Comparison of ENCODE assay signal across 8 cellular contexts in the genomic region with DNA sequence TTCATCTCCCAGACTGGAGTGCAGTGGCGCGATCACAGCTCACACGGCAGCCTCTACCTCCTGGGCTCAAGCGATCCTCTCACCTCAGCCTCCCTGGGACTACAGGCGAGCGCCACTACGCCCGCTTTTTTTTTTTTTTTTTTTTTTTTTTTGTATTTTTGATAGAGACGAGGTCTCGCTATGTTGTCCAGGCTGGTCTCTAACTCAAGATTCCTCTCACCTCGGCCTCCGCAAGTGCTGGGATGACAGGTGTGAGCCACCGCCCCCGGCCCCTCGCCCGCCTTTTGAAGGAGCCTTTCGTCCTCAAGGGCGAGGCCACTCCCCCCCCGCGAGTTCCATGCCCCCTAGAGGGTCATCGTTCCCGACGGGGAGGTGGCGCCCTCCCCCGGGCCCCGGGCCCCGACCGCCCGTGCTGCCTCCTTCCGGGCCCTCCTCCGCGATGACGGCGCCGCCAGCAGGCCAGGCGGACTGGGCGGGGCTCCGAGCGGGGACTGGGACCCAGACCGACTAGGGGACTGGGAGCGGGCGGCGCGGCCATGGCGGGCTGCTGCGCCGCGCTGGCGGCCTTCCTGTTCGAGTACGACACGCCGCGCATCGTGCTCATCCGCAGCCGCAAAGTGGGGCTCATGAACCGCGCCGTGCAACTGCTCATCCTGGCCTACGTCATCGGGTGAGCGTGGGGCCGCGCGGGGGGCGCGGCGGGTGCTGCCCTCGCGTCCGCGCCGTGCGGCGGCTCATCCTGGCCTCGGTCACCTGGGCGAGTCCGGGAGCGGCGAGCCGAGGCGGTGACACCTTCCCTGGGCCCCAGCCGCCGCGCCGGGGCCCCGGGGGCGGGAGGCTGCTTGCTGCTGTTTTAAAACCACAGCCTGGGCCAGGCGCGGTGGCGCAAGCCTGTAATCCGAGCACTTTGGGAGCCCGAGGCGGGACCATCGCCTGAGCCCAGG. TPM values are rescaled to one million over a fixed set of nuclear protein-coding genes. Genes with fewer than 3 reads are reported as not detected.
A peak's percentile ranks its signal among the peaks of the same experiment; 100 is the strongest.
DNase-seq lines count a peak whose midpoint lies in the region; ATAC-seq, FAIRE-seq and TF ChIP-seq lines count a peak whose summit lies in the region.

A gene with protein sequence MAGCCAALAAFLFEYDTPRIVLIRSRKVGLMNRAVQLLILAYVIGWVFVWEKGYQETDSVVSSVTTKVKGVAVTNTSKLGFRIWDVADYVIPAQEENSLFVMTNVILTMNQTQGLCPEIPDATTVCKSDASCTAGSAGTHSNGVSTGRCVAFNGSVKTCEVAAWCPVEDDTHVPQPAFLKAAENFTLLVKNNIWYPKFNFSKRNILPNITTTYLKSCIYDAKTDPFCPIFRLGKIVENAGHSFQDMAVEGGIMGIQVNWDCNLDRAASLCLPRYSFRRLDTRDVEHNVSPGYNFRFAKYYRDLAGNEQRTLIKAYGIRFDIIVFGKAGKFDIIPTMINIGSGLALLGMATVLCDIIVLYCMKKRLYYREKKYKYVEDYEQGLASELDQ (plus strand): TSS at position 501 of the 944 bp plus-strand sequence. CDS start 36 bp downstream, at position 537.

- no peak within 1 kb of the TSS for H3K14ac ChIP-seq in H1 (ENCODE audit: insufficient read length)

- H2BK20ac ChIP-seq in H1 (ENCODE audit: low read length), result 0 out of 2 replicates have a peak within 1 kb of the TSS, but pooled peaks have one; percentile 18

- peak within 1 kb of the TSS; percentile 95 for H4K91ac ChIP-seq in H1 (replicated peaks; ENCODE audit: insufficient read length, low read length)

- H3K4me3 Mint-ChIP-seq in CD4-positive, alpha-beta T cell, result peak within 1 kb of the TSS; percentile 84

- H3K79me1 ChIP-seq in H1 (ENCODE audit: low read depth, low read length), result no peaks in the 10 kb centered on the region

- H2BK5ac ChIP-seq in H1 (ENCODE audit: low read depth, low read length), result peak within 1 kb of the TSS; percentile 84; the same call in 1 of the 2 replicates

- no peak for FAIRE-seq in H1 (lab: Jason Lieb, UNC)

- H3K4ac ChIP-seq in H1 (replicated peaks; ENCODE audit: insufficient read length, low read depth, low read length), result no peak within 1 kb of the TSS

- TF ChIP-seq EP300 in H1 (IDR thresholded peaks at IDR 0.05; ENCODE audit: borderline replicate concordance in 1 of 2, low read depth in 2 of 2, low read length in 2 of 2), result no peak

- peak within 1 kb of the TSS; percentile 100 for H3K18ac ChIP-seq in H1 (ENCODE audit: extremely low read depth, low read length)

- H4K20me1 ChIP-seq in H1 (replicated peaks in 1 of 2; ENCODE audit: control insufficient read depth in 1 of 2, insufficient read depth in 2 of 2, low read length in 2 of 2), result no peaks in the 10 kb centered on the region

- H3K27me3 Mint-ChIP-seq in CD4-positive, alpha-beta T cell, result no peaks in the 10 kb centered on the region

- peak within 1 kb of the TSS; percentile 73 to 82 (median 80) for H3K4me3 ChIP-seq in H1 (ENCODE audit: extremely low read depth in 1 of 4, insufficient read depth in 2 of 4, low read depth in 3 of 4, low read length in 4 of 4)

- TF ChIP-seq POLR2A in H1 (IDR thresholded peaks at IDR 0.05; ENCODE audit: control extremely low read depth in 1 of 2, low read depth in 2 of 2, low read length in 2 of 2), result peak; percentile 87 to 96

- TF ChIP-seq RAD21 in H1 (IDR thresholded peaks at IDR 0.05 in 1 of 2, conservative IDR thresholded peaks at IDR 0.05 in 1 of 2; ENCODE audit: low read depth in 2 of 2, low read length in 2 of 2), result peak; percentile 27 to 46; a peak in 3 of 4 replicates

- ATAC-seq in CD4-positive, alpha-beta T cell (ENCODE audit: poor library complexity), result peak; percentile 86
- ATAC-seq in GM19397 (IDR thresholded peaks at IDR 0.05; ENCODE audit: unreplicated experiment) (peak; percentile 81), HG03565 (IDR thresholded peaks at IDR 0.05; ENCODE audit: unreplicated experiment) (peak; percentile 67)

- peak; percentile 47 for TF ChIP-seq CTCF in CD4-positive, alpha-beta T cell (IDR thresholded peaks at IDR 0.05)
- TF ChIP-seq CTCF in H1 (IDR thresholded peaks at IDR 0.05; ENCODE audit: control extremely low read depth in 1 of 3, insufficient read depth in 1 of 3, low read depth in 1 of 3, low read length in 3 of 3), result peak; percentile 10 to 43 (median 24)

- peak within 1 kb of the TSS; percentile 60 to 92 (median 84) for H3K9ac ChIP-seq in H1 (replicated peaks in 1 of 4; ENCODE audit: extremely low read depth in 1 of 4, low read depth in 3 of 4, low read length in 3 of 4)

- POLR2A ChIA-PET in CD4-positive, alpha-beta T cell (lab: Charles Lee), result interaction anchor here (0.6 to 1.9 kb wide), 7 partner anchors 12 to 130 kb away, joined by 3 to 20 read pairs (median 4); a partner anchor contains a TSS
- POLR2A ChIA-PET in activated CD8-positive, alpha-beta memory T cell treated with anti-CD3 and anti-CD28 coated beads for 36 hours (lab: Charles Lee), result interaction anchor here (0.6 kb wide), 1 partner anchor 81 kb away, joined by 7 read pairs; no protein-coding TSS in a partner anchor
- POLR2A ChIA-PET in H1 (lab: Charles Lee; ENCODE audit: partially characterized antibody), result interaction anchor here (1.0 kb wide), 1 partner anchor 16 kb away, joined by 3 read pairs; no protein-coding TSS in a partner anchor

- H2BK120ac ChIP-seq in H1 (replicated peaks; ENCODE audit: low read depth, low read length), result peak within 1 kb of the TSS; percentile 90

- no peak within 1 kb of the TSS; the same call in 1 of the 2 replicates for H2AK5ac ChIP-seq in H1 (ENCODE audit: low read depth, low read length)

- peak within 1 kb of the TSS; percentile 82 for H3K56ac ChIP-seq in H1 (replicated peaks; ENCODE audit: insufficient read length, low read depth, low read length)

- peak within 1 kb of the TSS; percentile 93 for H4K5ac ChIP-seq in H1 (ENCODE audit: insufficient read length, low read depth, low read length)

- CTCF ChIA-PET in CD4-positive, alpha-beta T cell (lab: Charles Lee), result interaction anchor here (2.1 kb wide), 1 partner anchor 21 kb away, joined by 5 read pairs; no protein-coding TSS in a partner anchor
- CTCF ChIA-PET in activated CD8-positive, alpha-beta memory T cell treated with anti-CD3 and anti-CD28 coated beads for 36 hours (lab: Charles Lee), result interaction anchor here (0.6 kb wide), 1 partner anchor 91 kb away, joined by 4 read pairs; no protein-coding TSS in a partner anchor
- CTCF ChIA-PET in H1 (lab: Charles Lee; ENCODE audit: partially characterized antibody), result interaction anchor here (0.6 kb wide), 1 partner anchor 543 kb away, joined by 3 read pairs; no protein-coding TSS in a partner anchor

- H3K9me3 ChIP-seq in CD4-positive, alpha-beta T cell (ENCODE audit: control insufficient read depth, low read length), result no peaks in the 10 kb centered on the region
- H3K9me3 ChIP-seq in H1 (ENCODE audit: insufficient read depth in 2 of 2, low read depth in 1 of 2, low read length in 1 of 2), result no peaks in the 10 kb centered on the region

- peak within 1 kb of the TSS; percentile 75 for H2BK12ac ChIP-seq in H1 (ENCODE audit: low read depth, low read length)

- peaks cover 6% of the 10 kb centered on the region for H3K36me3 Mint-ChIP-seq in CD4-positive, alpha-beta T cell (ENCODE audit: low read depth)

- peaks cover 18% of the 10 kb centered on the region for H3K4me1 Mint-ChIP-seq in CD4-positive, alpha-beta T cell (ENCODE audit: low read depth)

- H3K23ac ChIP-seq in H1 (ENCODE audit: insufficient read length), result no peak within 1 kb of the TSS

- peak within 1 kb of the TSS; percentile 95; the same call in 1 of the 2 replicates for H2BK15ac ChIP-seq in H1 (ENCODE audit: low read length)

- peak within 1 kb of the TSS; percentile 89 for H3K27ac ChIP-seq in CD4-positive, alpha-beta T cell (ENCODE audit: low read depth, low read length)
- peak within 1 kb of the TSS; percentile 77; the same call in 1 of the 2 replicates for H3K27ac ChIP-seq in H1 (ENCODE audit: low read depth, low read length)

- H3K4me1 ChIP-seq in H1 (replicated peaks in 1 of 4; ENCODE audit: control insufficient read depth in 3 of 4, insufficient read depth in 4 of 4, low read length in 3 of 4), result peaks cover 0 to 4% (median 0%) of the 10 kb centered on the region in 4 experiments; a peak in 3 of 7 replicates

- WGBS in H1 (ENCODE audit: extremely low coverage in 1 of 2, insufficient coverage in 1 of 2, insufficient read length in 1 of 2, insufficient replicate concordance in 2 of 2, low coverage in 1 of 2, low lambda C conversion rate in 2 of 2, missing lambda C conversion rate in 1 of 2), 2 experiments, result 3% methylated on average over 46 of the region's 96 CpGs; no CpG with 5 or more reads in 1 of the 2 experiments

- H3K79me2 ChIP-seq in H1 (ENCODE audit: control insufficient read depth in 1 of 2, insufficient read depth in 2 of 2, low read length in 2 of 2), result no peaks in the 10 kb centered on the region

- H3K27ac Mint-ChIP-seq in CD4-positive, alpha-beta T cell, result peak within 1 kb of the TSS; percentile 88

- no peaks in the 10 kb centered on the region for H3K27me3 ChIP-seq in CD4-positive, alpha-beta T cell (ENCODE audit: control insufficient read depth, insufficient read depth, low read length)
- H3K27me3 ChIP-seq in H1 (replicated peaks in 1 of 4; ENCODE audit: control insufficient read depth in 3 of 4, extremely low read depth in 1 of 4, insufficient read depth in 3 of 4, low read length in 3 of 4), result peaks cover 0 to 5% (median 2%) of the 10 kb centered on the region in 4 experiments; a peak in 2 of 7 replicates

- peaks cover 8% of the 10 kb centered on the region; the same call in 1 of the 2 replicates for H3K23me2 ChIP-seq in H1 (ENCODE audit: low read depth, low read length)

- no peaks in the 10 kb centered on the region for H3K36me3 ChIP-seq in H1 (ENCODE audit: control insufficient read depth in 2 of 4, insufficient read depth in 4 of 4, low read length in 3 of 4)

- peak within 1 kb of the TSS; percentile 44 for H2AFZ ChIP-seq in H1 (ENCODE audit: low read length)

- peak within 1 kb of the TSS; percentile 61 to 80 for H3K4me2 ChIP-seq in H1 (ENCODE audit: insufficient read depth in 1 of 2, low read depth in 2 of 2, low read length in 2 of 2)

- intact Hi-C loops in CD4-positive, alpha-beta T cell (cut with DNase I, micrococcal nuclease), result loop anchor here (1.0 to 10.0 kb wide), 6 partner anchors 15 to 87 kb away; a partner anchor contains a TSS

- H4K8ac ChIP-seq in H1 (ENCODE audit: extremely low read depth, insufficient read depth, low read length), result peak within 1 kb of the TSS; percentile 95

- no peaks in the 10 kb centered on the region for H3K9me3 Mint-ChIP-seq in CD4-positive, alpha-beta T cell

- peak; percentile 78 to 89 (median 81) for DNase-seq in CD4-positive, alpha-beta T cell
- DNase-seq in NK-92 (lab: John Stamatoyannopoulos, UW; ENCODE audit: unreplicated experiment) (peak; percentile 24), H1 (ENCODE audit: low read depth in 1 of 2, low spot score in 2 of 2) (peak; percentile 41 to 91), mesenteric fat pad (ENCODE audit: low spot score) (peak; percentile 94)
- peak; percentile 64 to 80 for DNase-seq in stimulated activated CD8-positive, alpha-beta memory T cell treated with anti-CD3 and anti-CD28 coated beads, Interleukin-15, amount 100 ng/mL, for 4 hours (ENCODE audit: low read depth in 2 of 2)

RNA-seq across cellular contexts. Expression of the gene that starts here (rescaled TPM):
- 10 to 100 TPM; 36.2 to 37.4 TPM for total RNA-seq in CD4-positive, alpha-beta T cell
- total RNA-seq in activated CD8-positive, alpha-beta memory T cell treated with anti-CD3 and anti-CD28 coated beads for 36 hours, result 10 to 100 TPM; 30.7 to 35.0 TPM
- total RNA-seq in H1 (2021; fragmentation: NEBNext Ultra II Directional; extraction: Animal tissue kit (Norgen Biotek cat#: 25700)), result 7.1 and 9.5 TPM in 2 replicates
- polyA plus RNA-seq in H1 (2011; rRNA removed), result 12.2 and 21.4 TPM in 2 replicates
- polyA plus RNA-seq in H1 (2011; cell fraction: cytosol; rRNA removed), result 13.8 TPM
- 22.4 TPM for polyA plus RNA-seq in H1 (2011; cell fraction: nucleus; rRNA removed)
- polyA plus RNA-seq in H1 (2012, experiment 1 of 2), result 4.5 to 12.1 TPM (median 9.5 TPM) in 4 replicates
- polyA plus RNA-seq in H1 (2012, experiment 2 of 2), result 6.1 TPM
- polyA plus RNA-seq in H1 (2013, experiment 1 of 2), result 7.9 TPM
- 9.9 TPM for polyA plus RNA-seq in H1 (2013, experiment 2 of 2)
- 16.2 and 17.6 TPM in 2 replicates for polyA minus RNA-seq in H1 (2011; rRNA and poly(A)+ RNA removed)
- polyA minus RNA-seq in H1 (2011; cell fraction: cytosol; rRNA and poly(A)+ RNA removed), result 5.0 TPM
- polyA minus RNA-seq in H1 (2011; cell fraction: nucleus; rRNA and poly(A)+ RNA removed), result 10.2 TPM
- total RNA-seq in mesenteric fat pad, result 40.8 TPM

Comparison
In these comparisons a context has a peak if more than half of its experiments do, and no peak if none do; other contexts are left out.
1. Peak in every context shown above with its lines: DNase-seq, ATAC-seq, H3K4me3 ChIP-seq and H3K27ac ChIP-seq.
2. DNase-seq: peak in every context shown above with its lines; median percentile 94 in mesenteric fat pad; 81 in CD4-positive, alpha-beta T cell; 72 in stimulated activated CD8-positive, alpha-beta memory T cell treated with anti-CD3 and anti-CD28 coated beads, Interleukin-15, amount 100 ng/mL, for 4 hours; 66 in H1; 24 in NK-92.